8 cellular contexts compared by ENCODE assay signal in the genomic region with DNA sequence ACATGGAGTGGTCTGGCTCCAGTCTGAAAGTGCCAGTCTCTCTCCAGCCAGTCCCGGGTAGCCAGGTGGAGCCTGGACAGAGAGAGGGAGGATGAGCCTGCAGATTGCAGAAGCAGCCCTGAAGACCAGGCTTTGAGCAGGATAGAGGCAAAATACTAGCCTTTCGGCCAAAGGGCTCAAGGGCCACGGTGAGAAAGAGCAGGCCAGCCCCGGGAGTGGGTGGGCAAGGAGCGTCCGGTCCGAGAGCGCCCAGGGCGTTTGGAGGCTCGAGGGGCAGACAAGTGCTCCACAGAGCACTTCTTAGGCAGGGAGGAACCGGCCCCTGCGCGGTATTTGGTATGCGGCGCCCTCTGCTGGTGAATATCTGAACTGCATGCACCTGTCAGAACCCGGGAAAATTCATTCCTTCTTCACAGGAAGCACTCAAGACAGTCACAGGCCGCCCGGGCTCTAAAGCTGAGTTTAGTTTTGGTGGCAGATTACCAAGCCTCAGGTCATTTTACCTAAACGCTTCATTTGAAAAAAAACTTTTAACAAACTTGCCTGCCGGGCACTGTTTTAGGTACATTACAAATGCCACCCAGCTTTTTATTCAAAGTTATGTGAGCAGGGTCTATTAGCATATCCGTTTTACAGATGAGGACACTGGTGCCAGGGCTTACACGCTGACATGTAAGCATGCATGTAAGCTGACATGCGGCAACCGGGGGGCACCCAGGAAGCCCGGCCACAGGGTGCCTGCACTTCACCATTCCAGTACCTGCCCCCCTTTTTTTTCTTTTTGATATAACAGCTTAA. TPM values are rescaled to one million over a fixed set of nuclear protein-coding genes. Genes with fewer than 3 reads are reported as not detected.
DNase-seq lines count a peak whose midpoint lies in the region; ATAC-seq and TF ChIP-seq lines count a peak whose summit lies in the region.

No MANE protein-coding gene starts in this region.

- H3K27me3 ChIP-seq in Caco-2 (replicated peaks; ENCODE audit: control insufficient read depth, insufficient read depth, low read length) (no peaks in the 10 kb centered on the region), right atrium auricular region (no peaks in the 10 kb centered on the region), sigmoid colon (peaks cover 0 to 11% (median 0%) of the 10 kb centered on the region in 3 donors)

- ATAC-seq in GM21717 (IDR thresholded peaks at IDR 0.05; ENCODE audit: unreplicated experiment), result peak; percentile 64
- ATAC-seq in activated naive CD8-positive, alpha-beta T cell treated with anti-CD3 and anti-CD28 coated beads, Interleukin-2, amount 50 U/mL, for 24 hours, result peak; percentile 90
- no peak for ATAC-seq in HG03460 (IDR thresholded peaks at IDR 0.05; ENCODE audit: unreplicated experiment)

- CTCF ChIA-PET in Caco-2 (lab: Charles Lee), result interaction anchor here (0.9 to 2.5 kb wide), 3 partner anchors 122 to 262 kb away, joined by 3 to 14 read pairs (median 3); a partner anchor contains a TSS

- BruUV-seq in Caco-2 (replicated peaks; lab: Mats Ljungman, UMichigan), result no TSS peak

- no peak overlapping the region for H3K4me3 Mint-ChIP-seq in Caco-2 (ENCODE audit: unreplicated experiment)
- H3K4me3 Mint-ChIP-seq in activated naive CD8-positive, alpha-beta T cell treated with anti-CD3 and anti-CD28 coated beads, Interleukin-2, amount 50 U/mL, for 24 hours, result no peak overlapping the region

- H3K4me3 ChIP-seq in Caco-2 (ENCODE audit: low read depth, low read length), result no peak overlapping the region
- no peak overlapping the region for H3K4me3 ChIP-seq in right atrium auricular region
- H3K4me3 ChIP-seq in sigmoid colon, result no peak overlapping the region

- no peak for TF ChIP-seq EP300 in sigmoid colon (IDR thresholded peaks at IDR 0.05)

- H3K4me1 ChIP-seq in Caco-2 (no peaks in the 10 kb centered on the region), right atrium auricular region (no peaks in the 10 kb centered on the region), sigmoid colon (peaks cover 0 to 8% (median 2%) of the 10 kb centered on the region in 4 donors)

- TF ChIP-seq CTCF in Caco-2 (IDR thresholded peaks at IDR 0.05; ENCODE audit: insufficient read depth in 1 of 2, low read depth in 1 of 2, low read length in 1 of 2, severe bottlenecking in 1 of 2, unreplicated experiment in 1 of 2) (peak; percentile 79 to 95), right atrium auricular region (IDR thresholded peaks at IDR 0.05) (peak; percentile 91 to 98), sigmoid colon (IDR thresholded peaks at IDR 0.05) (peak; percentile 47 to 87 (median 80))

- no peaks in the 10 kb centered on the region for H3K4me1 Mint-ChIP-seq in Caco-2 (ENCODE audit: low read depth, unreplicated experiment)
- peaks cover 2% of the 10 kb centered on the region for H3K4me1 Mint-ChIP-seq in activated naive CD8-positive, alpha-beta T cell treated with anti-CD3 and anti-CD28 coated beads, Interleukin-2, amount 50 U/mL, for 24 hours

- H3K36me3 ChIP-seq in Caco-2 (ENCODE audit: control insufficient read depth, insufficient read depth, low read length) (no peaks in the 10 kb centered on the region), right atrium auricular region (no peaks in the 10 kb centered on the region), sigmoid colon (no peaks in the 10 kb centered on the region)

- intact Hi-C loops in Caco-2 (cut with micrococcal nuclease; ENCODE audit: unreplicated experiment) (loop anchor here (1.0 to 5.0 kb wide), 4 partner anchors 121 to 296 kb away; a partner anchor contains a TSS), sigmoid colon (cut with DNase I) (loop anchor here (2.0 kb wide), 1 partner anchor 263 kb away; no protein-coding TSS in a partner anchor)

- no peaks in the 10 kb centered on the region for H3K36me3 Mint-ChIP-seq in Caco-2 (ENCODE audit: insufficient read depth, unreplicated experiment)
- peaks cover 25% of the 10 kb centered on the region for H3K36me3 Mint-ChIP-seq in activated naive CD8-positive, alpha-beta T cell treated with anti-CD3 and anti-CD28 coated beads, Interleukin-2, amount 50 U/mL, for 24 hours (ENCODE audit: low read depth)

- no peak for TF ChIP-seq POLR2A in sigmoid colon (IDR thresholded peaks at IDR 0.05)

- H3K9me3 ChIP-seq in Caco-2, result peaks cover 23% of the 10 kb centered on the region
- peaks cover 7 to 30% of the 10 kb centered on the region in 2 donors for H3K9me3 ChIP-seq in right atrium auricular region
- H3K9me3 ChIP-seq in sigmoid colon, result peaks cover 14 to 24% (median 21%) of the 10 kb centered on the region in 4 donors

- no peaks in the 10 kb centered on the region for H3K27me3 Mint-ChIP-seq in Caco-2 (ENCODE audit: insufficient read depth, unreplicated experiment)
- peaks cover 18% of the 10 kb centered on the region for H3K27me3 Mint-ChIP-seq in activated naive CD8-positive, alpha-beta T cell treated with anti-CD3 and anti-CD28 coated beads, Interleukin-2, amount 50 U/mL, for 24 hours

- no peak overlapping the region for H3K27ac Mint-ChIP-seq in Caco-2 (ENCODE audit: unreplicated experiment)
- no peak overlapping the region for H3K27ac Mint-ChIP-seq in activated naive CD8-positive, alpha-beta T cell treated with anti-CD3 and anti-CD28 coated beads, Interleukin-2, amount 50 U/mL, for 24 hours

- DNase-seq in Caco-2, result peak; percentile 43 to 74
- DNase-seq in NCI-H1417 treated with DMSO at 0.1 percent for 48 hours (lab: John Stamatoyannopoulos, UW), result peak; percentile 17
- peak; percentile 27 for DNase-seq in SKM-1 treated with dmso at 0.1 percent for 144 hours (lab: John Stamatoyannopoulos, UW; ENCODE audit: unreplicated experiment)
- DNase-seq in activated naive CD8-positive, alpha-beta T cell treated with anti-CD3 and anti-CD28 coated beads, Interleukin-2, amount 50 U/mL, for 24 hours, result peak; percentile 74
- peak; percentile 70 for DNase-seq in right atrium auricular region (ENCODE audit: low spot score)
- DNase-seq in sigmoid colon, result no peak

- POLR2A ChIA-PET in Caco-2 (lab: Charles Lee), result interaction anchor here (0.6 kb wide), 1 partner anchor 262 kb away, joined by 3 read pairs; no protein-coding TSS in a partner anchor

- WGBS in sigmoid colon, 2 donors, result 11 to 15% methylated on average over 25 of the region's 25 CpGs

- peaks cover 45% of the 10 kb centered on the region for H3K9me3 Mint-ChIP-seq in Caco-2 (ENCODE audit: unreplicated experiment)
- H3K9me3 Mint-ChIP-seq in activated naive CD8-positive, alpha-beta T cell treated with anti-CD3 and anti-CD28 coated beads, Interleukin-2, amount 50 U/mL, for 24 hours, result peaks cover 38% of the 10 kb centered on the region

- H3K27ac ChIP-seq in right atrium auricular region (no peak overlapping the region), sigmoid colon (no peak overlapping the region)

RNA-seq across cellular contexts. Expression of a gene that starts 21.0 kb away (rescaled TPM):
- total RNA-seq in Caco-2 (2022) (101 TPM in 2 replicates), right atrium auricular region (100 to 1,000 TPM; 142 to 159 TPM), sigmoid colon (100 to 1,000 TPM in 3 of 4 donors, 10 to 100 TPM in 1; 67.3 to 160 (median 147) TPM)
- polyA plus RNA-seq in sigmoid colon, result 100 to 1,000 TPM; 102 to 176 (median 116) TPM
